ENCODE assay signal across 1 cellular context in genomic region chr12:49808686-49809368, GRCh38.
TF ChIP-seq lines count a peak whose summit lies in the region.

No MANE protein-coding gene starts in this region.

TF ChIP-seq in H1, 55 proteins besides CTCF, POLR2A, EP300 and RAD21:
- no peak for TF ChIP-seq TAF1 (IDR thresholded peaks at IDR 0.05; ENCODE audit: low read depth, low read length)
- no peak for TF ChIP-seq SP1 (IDR thresholded peaks at IDR 0.05; ENCODE audit: low read depth, low read length)
- TF ChIP-seq TBP (IDR thresholded peaks at IDR 0.05; ENCODE audit: low read depth, low read length): no peak
- no peak for TF ChIP-seq SP2 (IDR thresholded peaks at IDR 0.05; ENCODE audit: low read length)
- no peak for TF ChIP-seq BRCA1 (IDR thresholded peaks at IDR 0.05; ENCODE audit: low read depth, low read length)
- no peak for TF ChIP-seq CREB1 (IDR thresholded peaks at IDR 0.05)
- no peak for TF ChIP-seq NRF1 (IDR thresholded peaks at IDR 0.05; ENCODE audit: low read depth, low read length)
- TF ChIP-seq CHD7 (IDR thresholded peaks at IDR 0.05; ENCODE audit: insufficient replicate concordance, low read length): no peak
